ENCODE assay signal across 1 cellular context in the genomic region with DNA sequence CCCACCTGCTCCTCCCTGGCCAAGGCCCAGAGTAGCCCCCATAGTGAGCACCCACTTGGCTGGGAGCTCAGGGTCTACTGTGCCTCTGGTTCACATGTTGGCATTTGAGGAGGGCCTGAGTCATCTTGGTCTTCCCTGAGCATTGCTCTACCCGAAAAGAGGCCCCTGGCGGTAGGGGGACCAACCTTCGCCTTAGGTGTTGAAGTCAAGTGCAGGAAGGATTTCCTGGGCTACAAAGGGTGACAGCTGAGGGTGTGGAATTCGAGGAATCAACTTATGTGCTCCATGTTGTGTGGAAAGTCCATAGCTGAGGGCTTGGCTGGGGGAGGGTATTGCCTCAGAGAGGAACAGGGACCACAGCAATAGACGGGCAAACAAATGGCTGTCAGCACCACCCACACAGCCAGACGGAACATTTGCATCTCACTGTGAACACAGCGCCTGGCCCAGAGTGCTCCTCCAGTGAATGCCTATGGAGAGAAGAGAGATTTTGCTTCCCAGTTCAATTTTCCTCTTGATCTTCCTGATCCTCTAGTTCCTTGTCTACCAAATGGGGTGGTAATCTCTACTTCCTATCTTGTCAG.
TF ChIP-seq lines count a peak whose summit lies in the region.

No MANE protein-coding gene starts in this region.

TF ChIP-seq in GM23338, 12 proteins besides CTCF, POLR2A, EP300 and RAD21 (continued from another document):
- no peak for TF ChIP-seq POLR2AphosphoS5 (IDR thresholded peaks at IDR 0.05; ENCODE audit: low read depth)
